Comparison of ENCODE assay signal across 14 cellular contexts in the genomic region with DNA sequence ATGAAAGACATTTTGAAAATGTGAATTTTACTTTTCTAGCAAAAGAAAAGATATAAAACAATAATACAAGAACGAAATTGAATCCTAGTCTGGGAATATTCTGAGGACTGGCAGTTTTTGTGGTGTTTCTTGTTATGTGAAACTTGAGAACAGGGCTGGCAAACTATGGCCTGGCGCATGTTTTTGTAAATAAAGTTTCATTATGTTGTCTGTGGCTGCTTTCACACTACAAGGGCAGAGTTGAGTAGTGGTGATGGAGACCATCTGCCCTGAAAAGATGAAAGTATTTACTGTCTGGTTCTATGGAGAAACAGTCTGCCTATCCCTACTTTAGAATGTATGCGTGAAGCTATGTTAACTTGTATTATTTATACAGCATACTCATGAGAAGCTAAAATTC.
DNase-seq lines count a peak whose midpoint lies in the region; TF ChIP-seq lines count a peak whose summit lies in the region.
"Had no signal": no experiment of that assay in that cellular context is flagged by ENCODE, and none has a peak within 500 bp of the region (broad histone marks: within the 10 kb centered on the region; RNA-seq: fewer than 3 reads in every experiment).

No MANE protein-coding gene starts in this region.

- H4K20me1 ChIP-seq in KMS-11 (ENCODE audit: insufficient read depth): no peaks in the 10 kb centered on the region

- H3K36me3 ChIP-seq in KMS-11 (ENCODE audit: insufficient read depth) (no peaks in the 10 kb centered on the region), vagina (no peaks in the 10 kb centered on the region), WERI-Rb-1 (no peaks in the 10 kb centered on the region)
- H3K36me3 ChIP-seq: BE2C had no signal

- H3K27me3 ChIP-seq in KMS-11 (ENCODE audit: insufficient read depth, low read depth) (no peaks in the 10 kb centered on the region), vagina (no peaks in the 10 kb centered on the region), WERI-Rb-1 (ENCODE audit: insufficient read depth, low read depth, severe bottlenecking) (no peaks in the 10 kb centered on the region)
- H3K27me3 ChIP-seq: BE2C had no signal

- H3K9ac ChIP-seq in KMS-11: 0 out of 2 replicates have a peak overlapping the region, but pooled peaks have one; percentile 4
- H3K9ac ChIP-seq: GM23248 had no signal

- TF ChIP-seq POLR2A in vagina (IDR thresholded peaks at IDR 0.05): no peak

- H3K4me1 ChIP-seq in KMS-11 (ENCODE audit: low read depth, poor library complexity, severe bottlenecking) (peaks cover 65% of the 10 kb centered on the region), vagina (no peaks in the 10 kb centered on the region)
- H3K4me1 ChIP-seq: BE2C had no signal

- peak overlapping the region; percentile 23; the same call in 1 of the 2 replicates for H2AFZ ChIP-seq in KMS-11 (ENCODE audit: low read depth)
- H2AFZ ChIP-seq: GM23248 had no signal

- H3K79me2 ChIP-seq in KMS-11 (ENCODE audit: insufficient read depth, low read depth): no peaks in the 10 kb centered on the region

- peak overlapping the region; percentile 60 for H3K4me2 ChIP-seq in KMS-11

- H3K27ac ChIP-seq in KMS-11 (peak overlapping the region; percentile 47), vagina (no peak overlapping the region), WERI-Rb-1 (no peak overlapping the region)
- H3K27ac ChIP-seq: C4-2B, GM23248 had no signal

- TF ChIP-seq CTCF in KMS-11 (conservative IDR thresholded peaks at IDR 0.05; ENCODE audit: low read depth, low read length) (no peak), vagina (IDR thresholded peaks at IDR 0.05) (no peak), WERI-Rb-1 (IDR thresholded peaks at IDR 0.05; ENCODE audit: low read depth, low read length) (no peak)

- no peak overlapping the region for H3K4me3 ChIP-seq in KMS-11 (IDR thresholded peaks at IDR 0.05; ENCODE audit: insufficient read depth, low read depth, low read length)
- no peak overlapping the region for H3K4me3 ChIP-seq in vagina
- H3K4me3 ChIP-seq in WERI-Rb-1 (ENCODE audit: low read depth, low read length): no peak overlapping the region
- H3K4me3 ChIP-seq: GM23248 had no signal

- H3K9me3 ChIP-seq in vagina (no peaks in the 10 kb centered on the region), WERI-Rb-1 (ENCODE audit: severe bottlenecking) (no peaks in the 10 kb centered on the region)
- H3K9me3 ChIP-seq: BE2C had no signal

- intact Hi-C loops in vagina (cut with DNase I): no loop called here

- DNase-seq in NCI-H2171 treated with DMSO at 0.1 percent for 48 hours (lab: John Stamatoyannopoulos, UW) (peak; percentile 15), NCI-H2171 (lab: John Stamatoyannopoulos, UW) (no peak), fibroblast of gingiva (ENCODE audit: low read depth) (peak; percentile 15), HPDE6-E6E7 (ENCODE audit: extremely low spot score) (no peak), vagina (ENCODE audit: extremely low spot score in 2 of 2) (no peak), WERI-Rb-1 (no peak)
- DNase-seq: ACHN; BE2C; CD4-positive, alpha-beta memory T cell; DMS79; GM23248; H9 had no signal

Comparison
In these comparisons a context has a peak if more than half of its experiments do, and no peak if none do; other contexts are left out.
1. DNase-seq: peak in NCI-H2171 treated with DMSO at 0.1 percent for 48 hours (single experiment) and fibroblast of gingiva (single experiment); none in NCI-H2171 (single experiment), HPDE6-E6E7 (single experiment), vagina (0 of 2) and WERI-Rb-1 (single experiment).